Comparison of ENCODE assay signal across 8 cellular contexts in the genomic region with DNA sequence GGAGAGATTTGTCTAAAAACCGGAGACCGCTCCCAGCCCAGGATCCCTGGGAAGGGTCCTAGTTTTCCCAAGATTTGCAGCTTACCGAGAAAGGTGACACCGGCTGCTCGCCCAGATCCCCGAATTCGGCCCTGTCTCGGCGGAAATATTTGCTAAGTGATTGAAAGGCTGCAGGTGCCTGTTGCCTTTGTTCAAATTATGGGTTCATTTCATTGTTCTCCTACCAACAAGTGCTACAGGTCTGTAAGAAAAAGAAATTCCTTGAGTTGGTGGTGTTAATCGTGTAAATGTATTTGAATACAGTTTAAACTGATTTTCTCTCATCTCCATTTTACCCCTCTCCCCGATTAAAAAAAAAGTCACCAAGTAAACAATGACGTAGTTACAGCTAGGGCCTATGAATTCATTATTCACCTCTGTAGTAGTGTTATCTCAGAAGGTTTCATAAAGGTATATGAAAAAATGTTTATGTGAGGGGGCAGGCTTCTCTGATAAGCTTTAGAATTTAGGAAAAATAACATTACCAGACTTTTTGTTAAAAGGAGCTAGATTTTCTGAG. TPM values are rescaled to one million over a fixed set of nuclear protein-coding genes. Genes with fewer than 3 reads are reported as not detected.
DNase-seq lines count a peak whose midpoint lies in the region; ATAC-seq and TF ChIP-seq lines count a peak whose summit lies in the region.

No MANE protein-coding gene starts in this region.

- POLR2A ChIA-PET in RWPE1 (lab: Yijun Ruan, JAX; ENCODE audit: low non-redundant PET) = interaction anchor here (0.6 to 1.1 kb wide), 2 partner anchors 64 to 107 kb away, joined by 3 read pairs; no protein-coding TSS in a partner anchor
- POLR2A ChIA-PET in naive thymus-derived CD8-positive, alpha-beta T cell (lab: Charles Lee) = interaction anchor here (0.6 to 2.2 kb wide), 9 partner anchors 22 to 389 kb away, joined by 3 to 12 read pairs (median 4); partner anchors contain the start of genes JMJD1C and NRBF2

- H3K4me1 Mint-ChIP-seq in effector memory CD8-positive, alpha-beta T cell (ENCODE audit: low read depth in 2 of 2) = peaks cover 37 to 49% of the 10 kb centered on the region in 2 donors
- peaks cover 34 to 64% (median 62%) of the 10 kb centered on the region in 4 donors for H3K4me1 Mint-ChIP-seq in naive thymus-derived CD8-positive, alpha-beta T cell

- peak; percentile 23 for ATAC-seq in effector memory CD8-positive, alpha-beta T cell (replicated peaks)
- peak; percentile 10 to 42 for ATAC-seq in naive thymus-derived CD8-positive, alpha-beta T cell
- ATAC-seq in HG03432 (IDR thresholded peaks at IDR 0.05; ENCODE audit: unreplicated experiment) = no peak

- H3K4me3 Mint-ChIP-seq in effector memory CD8-positive, alpha-beta T cell = peak overlapping the region; percentile 82 to 88
- H3K4me3 Mint-ChIP-seq in naive thymus-derived CD8-positive, alpha-beta T cell = peak overlapping the region; percentile 76 to 94 (median 84)

- H3K36me3 Mint-ChIP-seq in effector memory CD8-positive, alpha-beta T cell (ENCODE audit: insufficient read depth) = peaks cover 31% of the 10 kb centered on the region
- no peaks in the 10 kb centered on the region for H3K36me3 Mint-ChIP-seq in naive thymus-derived CD8-positive, alpha-beta T cell

- H3K9me3 Mint-ChIP-seq in effector memory CD8-positive, alpha-beta T cell = no peaks in the 10 kb centered on the region
- no peaks in the 10 kb centered on the region for H3K9me3 Mint-ChIP-seq in naive thymus-derived CD8-positive, alpha-beta T cell

- DNase-seq in AG09309 (ENCODE audit: low read depth) (no peak), H7 (no peak), RWPE1 (ENCODE audit: low spot score) (peak; percentile 23), GM19240 (ENCODE audit: insufficient read length, low spot score) (no peak), GDM1 (lab: John Stamatoyannopoulos, UW) (no peak)
- DNase-seq in effector memory CD8-positive, alpha-beta T cell = no peak
- DNase-seq in naive thymus-derived CD8-positive, alpha-beta T cell = peak in 3 of 10 donors; percentile 7 to 56 (median 56)

- H3K27me3 Mint-ChIP-seq in effector memory CD8-positive, alpha-beta T cell = no peaks in the 10 kb centered on the region
- H3K27me3 Mint-ChIP-seq in naive thymus-derived CD8-positive, alpha-beta T cell = no peaks in the 10 kb centered on the region

- TF ChIP-seq CTCF in AG09309 (IDR thresholded peaks at IDR 0.05; ENCODE audit: control insufficient read depth, insufficient read depth, low read depth, low read length, missing control alignments) (no peak), RWPE1 (conservative IDR thresholded peaks at IDR 0.05; ENCODE audit: low read depth) (no peak)

- H3K27ac Mint-ChIP-seq in effector memory CD8-positive, alpha-beta T cell = peak overlapping the region; percentile 91 to 92
- H3K27ac Mint-ChIP-seq in naive thymus-derived CD8-positive, alpha-beta T cell = peak overlapping the region; percentile 59 to 95 (median 90)

- H3K4me3 ChIP-seq in AG09309 (ENCODE audit: control insufficient read depth, low read depth, low read length) (peak overlapping the region; percentile 89), H7 (ENCODE audit: insufficient read depth, low read depth, low read length) (peak overlapping the region; percentile 92)

- H3K36me3 ChIP-seq in H7 (replicated peaks; ENCODE audit: control insufficient read depth, insufficient read depth, low read length) = no peaks in the 10 kb centered on the region

- CTCF ChIA-PET in RWPE1 (lab: Yijun Ruan, JAX) = interaction anchor here (0.6 to 0.8 kb wide), 4 partner anchors 10 to 707 kb away, joined by 3 to 6 read pairs (median 4); no protein-coding TSS in a partner anchor

- H3K27me3 ChIP-seq in H7 (ENCODE audit: control insufficient read depth, insufficient read depth, low read length) = no peaks in the 10 kb centered on the region

- peak overlapping the region; percentile 98 for H3K27ac ChIP-seq in RWPE1

RNA-seq across cellular contexts. Expression of gene REEP3, which starts 1.0 kb away (rescaled TPM):
- total RNA-seq in H7 (2014; rRNA removed; shearing (Covaris generic)) = 16.1 and 24.5 TPM in 2 replicates
- 10 to 100 TPM; 10.6 to 10.7 TPM for total RNA-seq in naive thymus-derived CD8-positive, alpha-beta T cell
- 1 to 10 TPM; 3.8 to 6.1 (median 4.3) TPM for polyA plus RNA-seq in naive thymus-derived CD8-positive, alpha-beta T cell

RNA-seq across cellular contexts. Expression of gene JMJD1C, which starts 56.4 kb away (rescaled TPM):
- total RNA-seq in H7 (2014; rRNA removed; shearing (Covaris generic)) = 108 and 180 TPM in 2 replicates
- 100 to 1,000 TPM; 112 to 126 TPM for total RNA-seq in naive thymus-derived CD8-positive, alpha-beta T cell
- polyA plus RNA-seq in naive thymus-derived CD8-positive, alpha-beta T cell = 10 to 100 TPM; 28.6 to 51.9 (median 50.0) TPM
